In the genomic region with DNA sequence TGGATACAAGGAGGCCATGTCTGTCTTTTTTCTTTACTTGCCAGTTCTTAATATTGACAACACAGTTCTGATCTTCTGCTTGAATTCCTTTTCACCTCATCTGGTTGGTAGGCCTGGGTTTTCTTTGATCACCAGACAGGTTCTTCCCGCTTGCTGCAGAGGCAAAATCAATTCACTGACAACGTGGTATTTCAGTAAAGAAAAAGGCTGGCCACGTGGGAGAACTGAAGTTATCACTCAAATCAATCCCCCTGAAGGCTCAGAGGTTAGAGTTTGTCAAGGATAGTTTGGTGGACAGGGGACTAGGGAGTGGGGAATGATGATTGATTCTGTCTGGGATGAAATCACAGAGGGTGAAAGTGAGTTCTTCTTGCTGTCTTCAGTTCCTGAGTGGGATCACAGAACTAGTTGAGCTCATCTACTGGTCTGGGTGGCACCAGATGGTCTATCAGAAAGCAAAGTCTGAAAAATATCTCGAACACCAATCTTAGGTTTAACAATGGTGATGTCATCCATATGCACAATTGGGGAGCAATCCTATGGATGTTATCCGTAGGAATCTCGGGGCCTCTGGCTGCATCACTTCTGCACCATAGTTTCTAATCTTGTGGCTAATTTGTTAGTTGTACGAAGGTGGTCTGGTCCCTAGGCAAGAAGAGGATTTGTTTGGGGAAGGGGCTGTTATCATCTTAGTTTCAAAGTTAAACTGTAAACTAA, we compare ENCODE assay signal across 10 cellular contexts. TPM values are rescaled to one million over a fixed set of nuclear protein-coding genes. Genes with fewer than 3 reads are reported as not detected.
"Had no signal": no experiment of that assay in that cellular context is flagged by ENCODE, and none has a peak within 500 bp of the region (broad histone marks: within the 10 kb centered on the region; RNA-seq: fewer than 3 reads in every experiment).

No MANE protein-coding gene starts in this region.

- ATAC-seq: GM23338, K562 had no signal

- H3K4me1 Mint-ChIP-seq: GM23338 had no signal

- H3K4me3 Mint-ChIP-seq: GM23338, HFFc6 had no signal

- H3K27ac Mint-ChIP-seq: GM23338, HFFc6 had no signal

- DNase-seq: H7, HCEC 1CT, HFFc6, IMR-90, KG1 had no signal

- H3K4me3 ChIP-seq: GM23338, K562 had no signal

- FAIRE-seq: K562 had no signal

- H3K27ac ChIP-seq: HL-60 had no signal

- H3K4me2 ChIP-seq: GM23338 had no signal

RNA-seq across cellular contexts. Expression of a gene that starts 37.3 kb away (rescaled TPM):
- total RNA-seq: H4, HFFc6, HT1080, IMR-90, K562 had no signal
- polyA plus RNA-seq: IMR-90, K562 had no signal
